8 cellular contexts compared by ENCODE assay signal in the genomic region with DNA sequence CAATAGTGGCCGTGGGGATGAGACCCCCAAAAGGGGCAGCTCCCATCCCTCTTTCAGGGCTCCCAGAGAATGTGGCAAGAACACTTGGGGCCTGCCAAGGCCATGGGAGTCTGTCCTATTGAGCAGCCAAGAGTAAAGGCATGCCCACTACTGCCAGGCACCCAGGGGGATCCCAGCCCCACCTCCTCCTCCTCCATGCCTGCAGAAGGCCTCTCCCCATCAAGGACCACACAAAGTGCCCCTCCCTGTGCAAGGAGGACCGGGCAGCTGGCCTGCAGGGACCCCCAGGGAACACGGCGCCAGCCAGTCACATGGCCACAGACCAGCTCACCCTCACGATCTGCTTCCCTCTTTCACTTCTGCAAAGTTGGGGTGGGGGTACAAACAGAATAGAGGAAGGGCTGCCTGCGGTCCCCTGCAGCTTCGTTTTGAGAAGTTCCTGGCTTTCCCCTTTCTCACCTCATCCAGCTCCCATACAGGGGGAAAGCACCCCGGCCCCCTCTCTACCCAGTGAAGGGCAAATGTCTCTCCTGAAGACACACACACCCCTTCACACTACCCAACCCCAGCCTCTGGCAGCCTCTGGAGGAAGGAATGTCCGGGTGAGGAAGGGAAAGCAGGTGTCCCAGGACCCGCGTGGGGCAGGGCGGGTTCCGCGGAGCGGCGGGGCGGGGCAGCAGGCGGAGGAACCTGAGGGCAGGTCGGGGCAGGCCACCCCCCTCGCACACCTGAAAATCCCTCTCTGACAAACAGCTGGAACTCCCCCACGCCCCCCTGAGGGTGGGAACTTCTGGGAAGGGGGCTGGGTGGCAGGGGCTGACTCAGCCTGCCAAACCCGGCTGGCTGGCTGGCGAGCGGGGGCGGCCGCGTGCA. TPM values are rescaled to one million over a fixed set of nuclear protein-coding genes. Genes with fewer than 3 reads are reported as not detected.
A peak's percentile ranks its signal among the peaks of the same experiment; 100 is the strongest.
DNase-seq lines count a peak whose midpoint lies in the region; ATAC-seq, FAIRE-seq and TF ChIP-seq lines count a peak whose summit lies in the region.

No MANE protein-coding gene starts in this region.

- intact Hi-C loops in HepG2 (cut with micrococcal nuclease; ENCODE audit: unreplicated experiment) = loop anchor here (1.0 kb wide), 1 partner anchor 8 kb away; no protein-coding TSS in a partner anchor

- H3K4me3 ChIP-seq in MG63 (peak overlapping the region; percentile 65), choroid plexus epithelial cell (ENCODE audit: low read depth, low read length) (peak overlapping the region; percentile 86), HepG2 (replicated peaks in 1 of 3; ENCODE audit: insufficient read depth in 1 of 3, low read depth in 2 of 3, low read length in 3 of 3) (peak overlapping the region; percentile 70 to 86 (median 84))

- 4% methylated on average over 14 of the region's 27 CpGs for WGBS in HepG2 (ENCODE audit: low lambda C conversion rate)

- H3K36me3 ChIP-seq in MG63 = peaks cover 56% of the 10 kb centered on the region
- peaks cover 17 to 21% of the 10 kb centered on the region in 2 experiments for H3K36me3 ChIP-seq in HepG2 (replicated peaks in 1 of 2; ENCODE audit: control insufficient read depth in 1 of 2, insufficient read depth in 2 of 2, low read length in 2 of 2)

- H3K27me3 ChIP-seq in MG63 (no peaks in the 10 kb centered on the region), HepG2 (ENCODE audit: control insufficient read depth in 1 of 2, insufficient read depth in 2 of 2, low read length in 2 of 2) (no peaks in the 10 kb centered on the region; a peak in 2 of 5 replicates)

- TF ChIP-seq CTCF in choroid plexus epithelial cell (conservative IDR thresholded peaks at IDR 0.05; ENCODE audit: low read depth, low read length) (peak; percentile 35), HepG2 (CRISPR knock-in tag; IDR thresholded peaks at IDR 0.05) (peak; percentile 48)

- in situ Hi-C loops in HepG2 (cut with HindIII; ENCODE audit: extremely low pct_ligation_motif_present, low pct_unique_long_range_greater_than_20kb) = no loop called here

- H3K4me1 ChIP-seq in HepG2 (ENCODE audit: insufficient read depth, low read length) = peaks cover 57% of the 10 kb centered on the region

- DNase-seq in CD1c-positive myeloid dendritic cell (ENCODE audit: extremely low spot score) (peak; percentile 94), MG63 (peak; percentile 75), choroid plexus epithelial cell (ENCODE audit: low read depth) (no peak), HepG2 (ENCODE audit: low spot score) (peak; percentile 51), cortex of kidney (lab: John Stamatoyannopoulos, UW) (no peak)
- DNase-seq in activated CD4-positive, alpha-beta T cell treated with anti-CD3 and anti-CD28 coated beads for 1 hour = peak; percentile 64
- DNase-seq in stimulated activated CD4-positive, alpha-beta T cell treated with anti-CD3 and anti-CD28 coated beads, TNF-alpha, amount 100 ng/mL, for 24 hours (ENCODE audit: low read depth in 3 of 3) = peak; percentile 48 to 81 (median 56)

- H4K20me1 ChIP-seq in HepG2 (ENCODE audit: insufficient read depth, low read length) = peaks cover 11% of the 10 kb centered on the region; the same call in 1 of the 2 replicates

- peak overlapping the region; percentile 100 for H3K4me2 ChIP-seq in HepG2 (ENCODE audit: low read depth, low read length)

- TF ChIP-seq POLR2A in HepG2 (IDR thresholded peaks at IDR 0.05; ENCODE audit: insufficient read depth in 1 of 2, low read depth in 2 of 2, low read length in 2 of 2) = peak in 1 of 2 experiments; percentile 15; a peak in 1 of 4 replicates

- TF ChIP-seq EP300 in HepG2 (IDR thresholded peaks at IDR 0.05; ENCODE audit: low read depth in 2 of 2, low read length in 2 of 2) (no peak), HepG2 (CRISPR knock-in tag; IDR thresholded peaks at IDR 0.05; ENCODE audit: borderline replicate concordance) (no peak)

- no peak for FAIRE-seq in HepG2 (lab: Jason Lieb, UNC)

- H3K9ac ChIP-seq in HepG2 (ENCODE audit: insufficient read depth, low read depth, low read length) = peak overlapping the region; percentile 83

- no peak for TF ChIP-seq RAD21 in HepG2 (CRISPR knock-in tag; IDR thresholded peaks at IDR 0.05)

- H3K9me3 ChIP-seq in MG63 (no peaks in the 10 kb centered on the region), HepG2 (ENCODE audit: low read length) (no peaks in the 10 kb centered on the region)

- H3K79me2 ChIP-seq in HepG2 (ENCODE audit: insufficient read depth, low read length) = peaks cover 25% of the 10 kb centered on the region

- H3K27ac ChIP-seq in HepG2 (ENCODE audit: extremely low read length, insufficient read depth, low read length) = peak overlapping the region; percentile 95

- H2AFZ ChIP-seq in HepG2 (ENCODE audit: low read length) = no peak overlapping the region

- ATAC-seq in GM21619 (IDR thresholded peaks at IDR 0.05; ENCODE audit: unreplicated experiment) (peak; percentile 31), HepG2 (peak; percentile 23)

- no TSS peak for BruUV-seq in HepG2 (replicated peaks; lab: Mats Ljungman, UMichigan)

- POLR2A ChIA-PET in HepG2 (lab: Yijun Ruan, JAX) = interaction anchor here (1.0 to 3.0 kb wide), 3 partner anchors 37 to 54 kb away, joined by 4 to 10 read pairs (median 8); a partner anchor contains a TSS

- CTCF ChIA-PET in HepG2 (lab: Yijun Ruan, JAX; ENCODE audit: low intra/inter-chr PET ratio, low total read pairs) = no interaction called here

RNA-seq across cellular contexts. Expression of a gene that starts 2.0 kb away (rescaled TPM):
- total RNA-seq in MG63 (2014; rRNA removed; shearing (Covaris generic); ENCODE audit: low replicate concordance) = 56.1 and 68.2 TPM in 2 replicates
- total RNA-seq in HepG2 (2016; rRNA removed; fragmentation: Illumina TruSeq; extraction: Trizol) = 11.0 and 15.8 TPM in 2 replicates
- 1.3 and 1.6 TPM in 2 replicates for total RNA-seq in HepG2 (2016; cell fraction: cytosol; rRNA removed; fragmentation: Illumina TruSeq; extraction: Trizol; ENCODE audit: low read depth)
- total RNA-seq in HepG2 (2016; cell fraction: insoluble cytoplasmic fraction; rRNA removed; fragmentation: Illumina TruSeq; extraction: Trizol) = 8.3 and 16.2 TPM in 2 replicates
- 7.0 and 7.3 TPM in 2 replicates for total RNA-seq in HepG2 (2016; cell fraction: membrane; rRNA removed; fragmentation: Illumina TruSeq; extraction: Trizol)
- 10.9 and 13.5 TPM in 2 replicates for total RNA-seq in HepG2 (2016; cell fraction: nucleus; rRNA removed; fragmentation: Illumina TruSeq; extraction: Trizol)
- polyA plus RNA-seq in HepG2 (2011; rRNA removed) = 8.7 and 9.4 TPM in 2 replicates
- 7.4 and 9.0 TPM in 2 replicates for polyA plus RNA-seq in HepG2 (2011; cell fraction: cytosol; rRNA removed)
- polyA plus RNA-seq in HepG2 (2011; cell fraction: nucleus; rRNA removed) = 13.1 and 16.4 TPM in 2 replicates
- polyA plus RNA-seq in HepG2 (2012) = 9.8 and 11.6 TPM in 2 replicates
- polyA plus RNA-seq in HepG2 (2016; cell fraction: cytosol; fragmentation: Illumina TruSeq; extraction: Trizol; ENCODE audit: low read depth) = 1.2 and 1.4 TPM in 2 replicates
- polyA plus RNA-seq in HepG2 (2016; cell fraction: insoluble cytoplasmic fraction; fragmentation: Illumina TruSeq; extraction: Trizol; ENCODE audit: low read depth) = 14.2 and 17.2 TPM in 2 replicates
- polyA plus RNA-seq in HepG2 (2016; cell fraction: membrane; fragmentation: Illumina TruSeq; extraction: Trizol; ENCODE audit: low read depth) = 7.2 TPM in 2 replicates
- 35.0 and 35.2 TPM in 2 replicates for polyA plus RNA-seq in HepG2 (2016; cell fraction: nucleus; fragmentation: Illumina TruSeq; extraction: Trizol; ENCODE audit: insufficient read depth, low read depth)
- 15.4 and 32.3 TPM in 2 replicates for polyA minus RNA-seq in HepG2 (2011; rRNA and poly(A)+ RNA removed; ENCODE audit: low replicate concordance)
- polyA minus RNA-seq in HepG2 (2011; cell fraction: cytosol; rRNA and poly(A)+ RNA removed) = 7.3 and 11.8 TPM in 2 replicates
- 7.8 and 9.3 TPM in 2 replicates for polyA minus RNA-seq in HepG2 (2011; cell fraction: nucleus; rRNA and poly(A)+ RNA removed)

RNA-seq across cellular contexts. Expression of a gene that starts 17.3 kb away (rescaled TPM):
- 1.1 TPM in 1 of 2 replicates, not detected in the other for total RNA-seq in MG63 (2014; rRNA removed; shearing (Covaris generic); ENCODE audit: low replicate concordance)
- total RNA-seq in HepG2 (2016; rRNA removed; fragmentation: Illumina TruSeq; extraction: Trizol) = not detected in 2 replicates
- total RNA-seq in HepG2 (2016; cell fraction: cytosol; rRNA removed; fragmentation: Illumina TruSeq; extraction: Trizol; ENCODE audit: low read depth) = not detected in 2 replicates
- total RNA-seq in HepG2 (2016; cell fraction: insoluble cytoplasmic fraction; rRNA removed; fragmentation: Illumina TruSeq; extraction: Trizol) = not detected in 2 replicates
- not detected in 2 replicates for total RNA-seq in HepG2 (2016; cell fraction: membrane; rRNA removed; fragmentation: Illumina TruSeq; extraction: Trizol)
- not detected in 2 replicates for total RNA-seq in HepG2 (2016; cell fraction: nucleus; rRNA removed; fragmentation: Illumina TruSeq; extraction: Trizol)
- polyA plus RNA-seq in HepG2 (2011; rRNA removed) = not detected in 2 replicates
- polyA plus RNA-seq in HepG2 (2011; cell fraction: cytosol; rRNA removed) = not detected in 2 replicates
- polyA plus RNA-seq in HepG2 (2011; cell fraction: nucleus; rRNA removed) = 0.42 TPM in 1 of 2 replicates, not detected in the other
- not detected in 2 replicates for polyA plus RNA-seq in HepG2 (2012)
- not detected in 2 replicates for polyA plus RNA-seq in HepG2 (2016; cell fraction: cytosol; fragmentation: Illumina TruSeq; extraction: Trizol; ENCODE audit: low read depth)
- not detected in 2 replicates for polyA plus RNA-seq in HepG2 (2016; cell fraction: insoluble cytoplasmic fraction; fragmentation: Illumina TruSeq; extraction: Trizol; ENCODE audit: low read depth)
- not detected in 2 replicates for polyA plus RNA-seq in HepG2 (2016; cell fraction: membrane; fragmentation: Illumina TruSeq; extraction: Trizol; ENCODE audit: low read depth)
- polyA plus RNA-seq in HepG2 (2016; cell fraction: nucleus; fragmentation: Illumina TruSeq; extraction: Trizol; ENCODE audit: insufficient read depth, low read depth) = not detected in 2 replicates
- 0.19 TPM in 1 of 2 replicates, not detected in the other for polyA minus RNA-seq in HepG2 (2011; rRNA and poly(A)+ RNA removed; ENCODE audit: low replicate concordance)
- not detected in 2 replicates for polyA minus RNA-seq in HepG2 (2011; cell fraction: cytosol; rRNA and poly(A)+ RNA removed)
- not detected in 2 replicates for polyA minus RNA-seq in HepG2 (2011; cell fraction: nucleus; rRNA and poly(A)+ RNA removed)

RNA-seq across cellular contexts. Expression of a gene that starts 18.5 kb away (rescaled TPM):
- total RNA-seq in MG63 (2014; rRNA removed; shearing (Covaris generic); ENCODE audit: low replicate concordance) = not detected in 2 replicates
- total RNA-seq in HepG2 (2016; rRNA removed; fragmentation: Illumina TruSeq; extraction: Trizol) = 0.07 TPM in 1 of 2 replicates, not detected in the other
- total RNA-seq in HepG2 (2016; cell fraction: cytosol; rRNA removed; fragmentation: Illumina TruSeq; extraction: Trizol; ENCODE audit: low read depth) = 0.18 and 0.20 TPM in 2 replicates
- 0.04 TPM in 1 of 2 replicates, not detected in the other for total RNA-seq in HepG2 (2016; cell fraction: insoluble cytoplasmic fraction; rRNA removed; fragmentation: Illumina TruSeq; extraction: Trizol)
- 0.09 and 0.14 TPM in 2 replicates for total RNA-seq in HepG2 (2016; cell fraction: membrane; rRNA removed; fragmentation: Illumina TruSeq; extraction: Trizol)
- total RNA-seq in HepG2 (2016; cell fraction: nucleus; rRNA removed; fragmentation: Illumina TruSeq; extraction: Trizol) = 0.09 TPM in 2 replicates
- polyA plus RNA-seq in HepG2 (2011; rRNA removed) = 0.22 TPM in 1 of 2 replicates, not detected in the other
- 0.01 and 0.04 TPM in 2 replicates for polyA plus RNA-seq in HepG2 (2011; cell fraction: cytosol; rRNA removed)
- 0.24 and 0.29 TPM in 2 replicates for polyA plus RNA-seq in HepG2 (2011; cell fraction: nucleus; rRNA removed)
- polyA plus RNA-seq in HepG2 (2012) = 0.08 and 0.11 TPM in 2 replicates
- not detected in 2 replicates for polyA plus RNA-seq in HepG2 (2016; cell fraction: cytosol; fragmentation: Illumina TruSeq; extraction: Trizol; ENCODE audit: low read depth)
- 0.16 TPM in 1 of 2 replicates, not detected in the other for polyA plus RNA-seq in HepG2 (2016; cell fraction: insoluble cytoplasmic fraction; fragmentation: Illumina TruSeq; extraction: Trizol; ENCODE audit: low read depth)
- 0.19 TPM in 2 replicates for polyA plus RNA-seq in HepG2 (2016; cell fraction: membrane; fragmentation: Illumina TruSeq; extraction: Trizol; ENCODE audit: low read depth)
- polyA plus RNA-seq in HepG2 (2016; cell fraction: nucleus; fragmentation: Illumina TruSeq; extraction: Trizol; ENCODE audit: insufficient read depth, low read depth) = 0.53 TPM in 1 of 2 replicates, not detected in the other
- polyA minus RNA-seq in HepG2 (2011; rRNA and poly(A)+ RNA removed; ENCODE audit: low replicate concordance) = 0.28 and 0.30 TPM in 2 replicates
- polyA minus RNA-seq in HepG2 (2011; cell fraction: cytosol; rRNA and poly(A)+ RNA removed) = 0.09 and 0.20 TPM in 2 replicates
- polyA minus RNA-seq in HepG2 (2011; cell fraction: nucleus; rRNA and poly(A)+ RNA removed) = 0.39 and 0.99 TPM in 2 replicates

RNA-seq across cellular contexts. Expression of a gene that starts 53.0 kb away (rescaled TPM):
- 261 and 431 TPM in 2 replicates for total RNA-seq in MG63 (2014; rRNA removed; shearing (Covaris generic); ENCODE audit: low replicate concordance)
- total RNA-seq in HepG2 (2016; rRNA removed; fragmentation: Illumina TruSeq; extraction: Trizol) = 0.17 TPM in 1 of 2 replicates, not detected in the other
- not detected in 2 replicates for total RNA-seq in HepG2 (2016; cell fraction: cytosol; rRNA removed; fragmentation: Illumina TruSeq; extraction: Trizol; ENCODE audit: low read depth)
- 0.03 and 0.06 TPM in 2 replicates for total RNA-seq in HepG2 (2016; cell fraction: insoluble cytoplasmic fraction; rRNA removed; fragmentation: Illumina TruSeq; extraction: Trizol)
- total RNA-seq in HepG2 (2016; cell fraction: membrane; rRNA removed; fragmentation: Illumina TruSeq; extraction: Trizol) = 0.09 and 0.24 TPM in 2 replicates
- 0.68 and 0.72 TPM in 2 replicates for total RNA-seq in HepG2 (2016; cell fraction: nucleus; rRNA removed; fragmentation: Illumina TruSeq; extraction: Trizol)
- 0.05 and 0.14 TPM in 2 replicates for polyA plus RNA-seq in HepG2 (2011; rRNA removed)
- polyA plus RNA-seq in HepG2 (2011; cell fraction: cytosol; rRNA removed) = 0.01 TPM in 1 of 2 replicates, not detected in the other
- 1.7 and 2.5 TPM in 2 replicates for polyA plus RNA-seq in HepG2 (2011; cell fraction: nucleus; rRNA removed)
- 0.19 TPM in 2 replicates for polyA plus RNA-seq in HepG2 (2012)
- polyA plus RNA-seq in HepG2 (2016; cell fraction: cytosol; fragmentation: Illumina TruSeq; extraction: Trizol; ENCODE audit: low read depth) = 0.03 TPM in 1 of 2 replicates, not detected in the other
- 0.07 TPM in 1 of 2 replicates, not detected in the other for polyA plus RNA-seq in HepG2 (2016; cell fraction: insoluble cytoplasmic fraction; fragmentation: Illumina TruSeq; extraction: Trizol; ENCODE audit: low read depth)
- polyA plus RNA-seq in HepG2 (2016; cell fraction: membrane; fragmentation: Illumina TruSeq; extraction: Trizol; ENCODE audit: low read depth) = not detected in 2 replicates
- 1.00 and 2.8 TPM in 2 replicates for polyA plus RNA-seq in HepG2 (2016; cell fraction: nucleus; fragmentation: Illumina TruSeq; extraction: Trizol; ENCODE audit: insufficient read depth, low read depth)
- polyA minus RNA-seq in HepG2 (2011; rRNA and poly(A)+ RNA removed; ENCODE audit: low replicate concordance) = 35.8 TPM in 1 of 2 replicates, not detected in the other
- 0.70 and 0.79 TPM in 2 replicates for polyA minus RNA-seq in HepG2 (2011; cell fraction: cytosol; rRNA and poly(A)+ RNA removed)
- 0.52 and 1.2 TPM in 2 replicates for polyA minus RNA-seq in HepG2 (2011; cell fraction: nucleus; rRNA and poly(A)+ RNA removed)

RNA-seq across cellular contexts. Expression of a gene that starts 53.3 kb away (rescaled TPM):
- total RNA-seq in MG63 (2014; rRNA removed; shearing (Covaris generic); ENCODE audit: low replicate concordance) = 16.9 and 25.8 TPM in 2 replicates
- 18.5 and 19.2 TPM in 2 replicates for total RNA-seq in HepG2 (2016; rRNA removed; fragmentation: Illumina TruSeq; extraction: Trizol)
- 6.4 and 13.9 TPM in 2 replicates for total RNA-seq in HepG2 (2016; cell fraction: cytosol; rRNA removed; fragmentation: Illumina TruSeq; extraction: Trizol; ENCODE audit: low read depth)
- 16.2 and 19.8 TPM in 2 replicates for total RNA-seq in HepG2 (2016; cell fraction: insoluble cytoplasmic fraction; rRNA removed; fragmentation: Illumina TruSeq; extraction: Trizol)
- total RNA-seq in HepG2 (2016; cell fraction: membrane; rRNA removed; fragmentation: Illumina TruSeq; extraction: Trizol) = 10.9 and 11.9 TPM in 2 replicates
- 10.9 and 12.5 TPM in 2 replicates for total RNA-seq in HepG2 (2016; cell fraction: nucleus; rRNA removed; fragmentation: Illumina TruSeq; extraction: Trizol)
- polyA plus RNA-seq in HepG2 (2011; rRNA removed) = 59.7 and 66.6 TPM in 2 replicates
- polyA plus RNA-seq in HepG2 (2011; cell fraction: cytosol; rRNA removed) = 33.2 and 46.3 TPM in 2 replicates
- polyA plus RNA-seq in HepG2 (2011; cell fraction: nucleus; rRNA removed) = 86.5 and 102 TPM in 2 replicates
- polyA plus RNA-seq in HepG2 (2012) = 17.2 and 27.4 TPM in 2 replicates
- polyA plus RNA-seq in HepG2 (2016; cell fraction: cytosol; fragmentation: Illumina TruSeq; extraction: Trizol; ENCODE audit: low read depth) = 9.3 and 10.8 TPM in 2 replicates
- polyA plus RNA-seq in HepG2 (2016; cell fraction: insoluble cytoplasmic fraction; fragmentation: Illumina TruSeq; extraction: Trizol; ENCODE audit: low read depth) = 22.3 and 32.8 TPM in 2 replicates
- polyA plus RNA-seq in HepG2 (2016; cell fraction: membrane; fragmentation: Illumina TruSeq; extraction: Trizol; ENCODE audit: low read depth) = 12.0 and 14.3 TPM in 2 replicates
- 21.9 and 24.6 TPM in 2 replicates for polyA plus RNA-seq in HepG2 (2016; cell fraction: nucleus; fragmentation: Illumina TruSeq; extraction: Trizol; ENCODE audit: insufficient read depth, low read depth)
- 111 and 113 TPM in 2 replicates for polyA minus RNA-seq in HepG2 (2011; rRNA and poly(A)+ RNA removed; ENCODE audit: low replicate concordance)
- 22.7 and 28.5 TPM in 2 replicates for polyA minus RNA-seq in HepG2 (2011; cell fraction: cytosol; rRNA and poly(A)+ RNA removed)
- 44.5 and 48.7 TPM in 2 replicates for polyA minus RNA-seq in HepG2 (2011; cell fraction: nucleus; rRNA and poly(A)+ RNA removed)

Comparison
In these comparisons a context has a peak if more than half of its experiments do, and no peak if none do; other contexts are left out.
1. DNase-seq: peak in CD1c-positive myeloid dendritic cell (single experiment), MG63 (single experiment), activated CD4-positive, alpha-beta T cell treated with anti-CD3 and anti-CD28 coated beads for 1 hour (single experiment), HepG2 (single experiment) and stimulated activated CD4-positive, alpha-beta T cell treated with anti-CD3 and anti-CD28 coated beads, TNF-alpha, amount 100 ng/mL, for 24 hours (3 of 3); none in choroid plexus epithelial cell (single experiment) and cortex of kidney (single experiment).
2. Peak in every context shown above with its lines, with median percentiles within 50 percentile points of each other: H3K4me3 ChIP-seq.